12 cellular contexts compared by ENCODE assay signal in genomic region chr10:43958071-43958432, GRCh38.
"Had no signal": no experiment of that assay in that cellular context is flagged by ENCODE, and none has a peak within 500 bp of the region (broad histone marks: within the 10 kb centered on the region; RNA-seq: fewer than 3 reads in every experiment).

No MANE protein-coding gene starts in this region.

- H3K36me3 ChIP-seq: breast epithelium, tibial nerve, vagina had no signal

- H3K4me3 ChIP-seq: breast epithelium, tibial nerve, vagina had no signal

- H3K27ac ChIP-seq: breast epithelium, tibial nerve, vagina had no signal

- ATAC-seq: activated CD8-positive, alpha-beta T cell treated with anti-CD3 and anti-CD28 coated beads for 36 hours; activated T-cell treated with anti-CD3 and anti-CD28 coated beads, Interleukin-2, amount 50 U/mL, for 4 hours; left cardiac atrium had no signal

- H3K4me1 ChIP-seq: breast epithelium, tibial nerve had no signal

- DNase-seq: activated CD8-positive, alpha-beta memory T cell treated with anti-CD3 and anti-CD28 coated beads, Interleukin-2, amount 50 U/mL, for 4 hours; activated CD8-positive, alpha-beta T cell treated with anti-CD3 and anti-CD28 coated beads for 36 hours; activated effector memory CD4-positive, alpha-beta T cell treated with anti-CD3 and anti-CD28 coated beads, Interleukin-2, amount 50 U/mL, for 16 hours; activated T-cell treated with anti-CD3 and anti-CD28 coated beads, Interleukin-2, amount 50 U/mL, for 4 hours; effector memory CD4-positive, alpha-beta T cell; left cardiac atrium; midbrain; occipital lobe; stimulated activated CD4-positive, alpha-beta T cell treated with anti-CD3 and anti-CD28 coated beads, Interleukin-2, amount 100 ng/mL, for 24 hours had no signal

- H3K27me3 ChIP-seq: breast epithelium, tibial nerve, vagina had no signal

- H3K9me3 ChIP-seq: tibial nerve, vagina had no signal
